Comparison of ENCODE assay signal across 1 cellular context in genomic region chr13:112065867-112066623, GRCh38.
A peak's percentile ranks its signal among the peaks of the same experiment; 100 is the strongest.
TF ChIP-seq lines count a peak whose summit lies in the region.

No MANE protein-coding gene starts in this region.

TF ChIP-seq in GM23338, 12 proteins besides CTCF, POLR2A, EP300 and RAD21 (continued from another document):
- TF ChIP-seq, protein P1, sequence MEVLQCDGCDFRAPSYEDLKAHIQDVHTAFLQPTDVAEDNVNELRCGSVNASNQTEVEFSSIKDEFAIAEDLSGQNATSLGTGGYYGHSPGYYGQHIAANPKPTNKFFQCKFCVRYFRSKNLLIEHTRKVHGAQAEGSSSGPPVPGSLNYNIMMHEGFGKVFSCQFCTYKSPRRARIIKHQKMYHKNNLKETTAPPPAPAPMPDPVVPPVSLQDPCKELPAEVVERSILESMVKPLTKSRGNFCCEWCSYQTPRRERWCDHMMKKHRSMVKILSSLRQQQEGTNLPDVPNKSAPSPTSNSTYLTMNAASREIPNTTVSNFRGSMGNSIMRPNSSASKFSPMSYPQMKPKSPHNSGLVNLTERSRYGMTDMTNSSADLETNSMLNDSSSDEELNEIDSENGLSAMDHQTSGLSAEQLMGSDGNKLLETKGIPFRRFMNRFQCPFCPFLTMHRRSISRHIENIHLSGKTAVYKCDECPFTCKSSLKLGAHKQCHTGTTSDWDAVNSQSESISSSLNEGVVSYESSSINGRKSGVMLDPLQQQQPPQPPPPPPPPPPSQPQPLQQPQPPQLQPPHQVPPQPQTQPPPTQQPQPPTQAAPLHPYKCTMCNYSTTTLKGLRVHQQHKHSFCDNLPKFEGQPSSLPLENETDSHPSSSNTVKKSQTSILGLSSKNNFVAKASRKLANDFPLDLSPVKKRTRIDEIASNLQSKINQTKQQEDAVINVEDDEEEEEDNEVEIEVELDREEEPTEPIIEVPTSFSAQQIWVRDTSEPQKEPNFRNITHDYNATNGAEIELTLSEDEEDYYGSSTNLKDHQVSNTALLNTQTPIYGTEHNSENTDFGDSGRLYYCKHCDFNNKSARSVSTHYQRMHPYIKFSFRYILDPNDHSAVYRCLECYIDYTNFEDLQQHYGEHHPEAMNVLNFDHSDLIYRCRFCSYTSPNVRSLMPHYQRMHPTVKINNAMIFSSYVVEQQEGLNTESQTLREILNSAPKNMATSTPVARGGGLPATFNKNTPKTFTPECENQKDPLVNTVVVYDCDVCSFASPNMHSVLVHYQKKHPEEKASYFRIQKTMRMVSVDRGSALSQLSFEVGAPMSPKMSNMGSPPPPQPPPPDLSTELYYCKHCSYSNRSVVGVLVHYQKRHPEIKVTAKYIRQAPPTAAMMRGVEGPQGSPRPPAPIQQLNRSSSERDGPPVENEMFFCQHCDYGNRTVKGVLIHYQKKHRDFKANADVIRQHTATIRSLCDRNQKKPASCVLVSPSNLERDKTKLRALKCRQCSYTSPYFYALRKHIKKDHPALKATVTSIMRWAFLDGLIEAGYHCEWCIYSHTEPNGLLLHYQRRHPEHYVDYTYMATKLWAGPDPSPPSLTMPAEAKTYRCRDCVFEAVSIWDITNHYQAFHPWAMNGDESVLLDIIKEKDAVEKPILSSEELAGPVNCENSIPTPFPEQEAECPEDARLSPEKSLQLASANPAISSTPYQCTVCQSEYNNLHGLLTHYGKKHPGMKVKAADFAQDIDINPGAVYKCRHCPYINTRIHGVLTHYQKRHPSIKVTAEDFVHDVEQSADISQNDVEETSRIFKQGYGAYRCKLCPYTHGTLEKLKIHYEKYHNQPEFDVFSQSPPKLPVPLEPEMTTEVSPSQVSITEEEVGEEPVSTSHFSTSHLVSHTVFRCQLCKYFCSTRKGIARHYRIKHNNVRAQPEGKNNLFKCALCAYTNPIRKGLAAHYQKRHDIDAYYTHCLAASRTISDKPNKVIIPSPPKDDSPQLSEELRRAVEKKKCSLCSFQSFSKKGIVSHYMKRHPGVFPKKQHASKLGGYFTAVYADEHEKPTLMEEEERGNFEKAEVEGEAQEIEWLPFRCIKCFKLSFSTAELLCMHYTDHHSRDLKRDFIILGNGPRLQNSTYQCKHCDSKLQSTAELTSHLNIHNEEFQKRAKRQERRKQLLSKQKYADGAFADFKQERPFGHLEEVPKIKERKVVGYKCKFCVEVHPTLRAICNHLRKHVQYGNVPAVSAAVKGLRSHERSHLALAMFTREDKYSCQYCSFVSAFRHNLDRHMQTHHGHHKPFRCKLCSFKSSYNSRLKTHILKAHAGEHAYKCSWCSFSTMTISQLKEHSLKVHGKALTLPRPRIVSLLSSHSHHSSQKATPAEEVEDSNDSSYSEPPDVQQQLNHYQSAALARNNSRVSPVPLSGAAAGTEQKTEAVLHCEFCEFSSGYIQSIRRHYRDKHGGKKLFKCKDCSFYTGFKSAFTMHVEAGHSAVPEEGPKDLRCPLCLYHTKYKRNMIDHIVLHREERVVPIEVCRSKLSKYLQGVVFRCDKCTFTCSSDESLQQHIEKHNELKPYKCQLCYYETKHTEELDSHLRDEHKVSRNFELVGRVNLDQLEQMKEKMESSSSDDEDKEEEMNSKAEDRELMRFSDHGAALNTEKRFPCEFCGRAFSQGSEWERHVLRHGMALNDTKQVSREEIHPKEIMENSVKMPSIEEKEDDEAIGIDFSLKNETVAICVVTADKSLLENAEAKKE (CRISPR knock-in tag; IDR thresholded peaks at IDR 0.05), result no peak
- TF ChIP-seq, protein P2, sequence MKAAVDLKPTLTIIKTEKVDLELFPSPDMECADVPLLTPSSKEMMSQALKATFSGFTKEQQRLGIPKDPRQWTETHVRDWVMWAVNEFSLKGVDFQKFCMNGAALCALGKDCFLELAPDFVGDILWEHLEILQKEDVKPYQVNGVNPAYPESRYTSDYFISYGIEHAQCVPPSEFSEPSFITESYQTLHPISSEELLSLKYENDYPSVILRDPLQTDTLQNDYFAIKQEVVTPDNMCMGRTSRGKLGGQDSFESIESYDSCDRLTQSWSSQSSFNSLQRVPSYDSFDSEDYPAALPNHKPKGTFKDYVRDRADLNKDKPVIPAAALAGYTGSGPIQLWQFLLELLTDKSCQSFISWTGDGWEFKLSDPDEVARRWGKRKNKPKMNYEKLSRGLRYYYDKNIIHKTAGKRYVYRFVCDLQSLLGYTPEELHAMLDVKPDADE (IDR thresholded peaks at IDR 0.05), result no peak
- TF ChIP-seq, protein P3, sequence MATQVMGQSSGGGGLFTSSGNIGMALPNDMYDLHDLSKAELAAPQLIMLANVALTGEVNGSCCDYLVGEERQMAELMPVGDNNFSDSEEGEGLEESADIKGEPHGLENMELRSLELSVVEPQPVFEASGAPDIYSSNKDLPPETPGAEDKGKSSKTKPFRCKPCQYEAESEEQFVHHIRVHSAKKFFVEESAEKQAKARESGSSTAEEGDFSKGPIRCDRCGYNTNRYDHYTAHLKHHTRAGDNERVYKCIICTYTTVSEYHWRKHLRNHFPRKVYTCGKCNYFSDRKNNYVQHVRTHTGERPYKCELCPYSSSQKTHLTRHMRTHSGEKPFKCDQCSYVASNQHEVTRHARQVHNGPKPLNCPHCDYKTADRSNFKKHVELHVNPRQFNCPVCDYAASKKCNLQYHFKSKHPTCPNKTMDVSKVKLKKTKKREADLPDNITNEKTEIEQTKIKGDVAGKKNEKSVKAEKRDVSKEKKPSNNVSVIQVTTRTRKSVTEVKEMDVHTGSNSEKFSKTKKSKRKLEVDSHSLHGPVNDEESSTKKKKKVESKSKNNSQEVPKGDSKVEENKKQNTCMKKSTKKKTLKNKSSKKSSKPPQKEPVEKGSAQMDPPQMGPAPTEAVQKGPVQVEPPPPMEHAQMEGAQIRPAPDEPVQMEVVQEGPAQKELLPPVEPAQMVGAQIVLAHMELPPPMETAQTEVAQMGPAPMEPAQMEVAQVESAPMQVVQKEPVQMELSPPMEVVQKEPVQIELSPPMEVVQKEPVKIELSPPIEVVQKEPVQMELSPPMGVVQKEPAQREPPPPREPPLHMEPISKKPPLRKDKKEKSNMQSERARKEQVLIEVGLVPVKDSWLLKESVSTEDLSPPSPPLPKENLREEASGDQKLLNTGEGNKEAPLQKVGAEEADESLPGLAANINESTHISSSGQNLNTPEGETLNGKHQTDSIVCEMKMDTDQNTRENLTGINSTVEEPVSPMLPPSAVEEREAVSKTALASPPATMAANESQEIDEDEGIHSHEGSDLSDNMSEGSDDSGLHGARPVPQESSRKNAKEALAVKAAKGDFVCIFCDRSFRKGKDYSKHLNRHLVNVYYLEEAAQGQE (IDR thresholded peaks at IDR 0.05; ENCODE audit: unreplicated experiment), result no peak
- TF ChIP-seq EZH2phosphoT487 (IDR thresholded peaks at IDR 0.05; ENCODE audit: unreplicated experiment) (peak; percentile 70), JUNB (IDR thresholded peaks at IDR 0.05; ENCODE audit: unreplicated experiment) (no peak), CREB1 (CRISPR knock-in tag; IDR thresholded peaks at IDR 0.05; ENCODE audit: low read depth) (no peak), POLR2AphosphoS5 (IDR thresholded peaks at IDR 0.05; ENCODE audit: low read depth) (no peak), ZNF114 (CRISPR knock-in tag; IDR thresholded peaks at IDR 0.05) (no peak)
